9 cellular contexts compared by ENCODE assay signal in genomic region chr14:68948686-68949085, GRCh38. TPM values are rescaled to one million over a fixed set of nuclear protein-coding genes. Genes with fewer than 3 reads are reported as not detected.
DNase-seq lines count a peak whose midpoint lies in the region; TF ChIP-seq lines count a peak whose summit lies in the region.
"Had no signal": no experiment of that assay in that cellular context is flagged by ENCODE, and none has a peak within 500 bp of the region (broad histone marks: within the 10 kb centered on the region; RNA-seq: fewer than 3 reads in every experiment).

No MANE protein-coding gene starts in this region.

- CTCF ChIA-PET in activated CD4-positive, alpha-beta T cell treated with anti-CD3 and anti-CD28 coated beads, Interleukin-2, amount 10 ng/mL, durations not matched to agents 7 days and 5 days (lab: Charles Lee), result interaction anchor here (1.9 kb wide), 1 partner anchor 9 kb away, joined by 7 read pairs; no protein-coding TSS in a partner anchor

- DNase-seq in activated CD4-positive, alpha-beta T cell treated with anti-CD3 and anti-CD28 coated beads, Interleukin-2, amount 10 ng/mL, durations not matched to agents 7 days and 5 days, result no peak
- no peak for DNase-seq in activated CD4-positive, alpha-beta T cell treated with anti-CD3 and anti-CD28 coated beads, Interleukin-2, amount 50 U/mL, for 1 hour
- DNase-seq in breast epithelium (ENCODE audit: low spot score in 2 of 2), result no peak
- peak in 1 of 2 donors; percentile 85 for DNase-seq in tibial artery
- no peak for DNase-seq in iPS-NIHi7 (ENCODE audit: extremely low spot score)
- no peak for DNase-seq in ovary
- DNase-seq in SK-N-DZ (ENCODE audit: low spot score), result no peak
- DNase-seq: GF-D8 had no signal

- no peaks in the 10 kb centered on the region for H3K9me3 Mint-ChIP-seq in activated CD4-positive, alpha-beta T cell treated with anti-CD3 and anti-CD28 coated beads, Interleukin-2, amount 10 ng/mL, durations not matched to agents 7 days and 5 days

- no peak for TF ChIP-seq POLR2A in breast epithelium (IDR thresholded peaks at IDR 0.05)
- TF ChIP-seq POLR2A in ovary (IDR thresholded peaks at IDR 0.05), result no peak

- no peaks in the 10 kb centered on the region for H3K36me3 Mint-ChIP-seq in activated CD4-positive, alpha-beta T cell treated with anti-CD3 and anti-CD28 coated beads, Interleukin-2, amount 10 ng/mL, durations not matched to agents 7 days and 5 days (ENCODE audit: low read depth)

- peaks cover 37% of the 10 kb centered on the region for H3K4me1 Mint-ChIP-seq in activated CD4-positive, alpha-beta T cell treated with anti-CD3 and anti-CD28 coated beads, Interleukin-2, amount 10 ng/mL, durations not matched to agents 7 days and 5 days

- H3K4me1 ChIP-seq in breast epithelium (peaks cover 47 to 79% of the 10 kb centered on the region in 2 donors), mesodermal cell (ENCODE audit: control insufficient read depth, insufficient read depth, low read length, poor library complexity, severe bottlenecking) (peaks cover 89% of the 10 kb centered on the region), tibial artery (peaks cover 23 to 100% (median 96%) of the 10 kb centered on the region in 4 donors), ovary (ENCODE audit: insufficient read depth) (peaks cover 39% of the 10 kb centered on the region)

- intact Hi-C loops in breast epithelium (cut with DNase I; ENCODE audit: low total_unique reads), result no loop called here
- intact Hi-C loops in tibial artery (cut with DNase I; ENCODE audit: low total_unique reads), result loop anchor here (2.0 kb wide), 1 partner anchor 94 kb away; no protein-coding TSS in a partner anchor
- intact Hi-C loops in ovary (cut with DNase I), result no loop called here

- 79 to 84% methylated on average over 5 of the region's 5 CpGs for WGBS in mesodermal cell (ENCODE audit: insufficient coverage in 2 of 2), 2 experiments
- 22 to 34% (median 33%) methylated on average over 5 of the region's 5 CpGs for WGBS in ovary, 3 donors

- H3K27me3 Mint-ChIP-seq in activated CD4-positive, alpha-beta T cell treated with anti-CD3 and anti-CD28 coated beads, Interleukin-2, amount 10 ng/mL, durations not matched to agents 7 days and 5 days, result no peaks in the 10 kb centered on the region

- H3K9me3 ChIP-seq in breast epithelium, result no peaks in the 10 kb centered on the region
- H3K9me3 ChIP-seq in mesodermal cell (ENCODE audit: control insufficient read depth, low read length), result no peaks in the 10 kb centered on the region
- H3K9me3 ChIP-seq in tibial artery, result no peaks in the 10 kb centered on the region
- no peaks in the 10 kb centered on the region for H3K9me3 ChIP-seq in ovary

- no peaks in the 10 kb centered on the region for H3K36me3 ChIP-seq in breast epithelium
- H3K36me3 ChIP-seq in mesodermal cell (ENCODE audit: control insufficient read depth, insufficient read depth, low read length), result peaks cover 60% of the 10 kb centered on the region
- H3K36me3 ChIP-seq in tibial artery, result peaks cover 0 to 4% (median 0%) of the 10 kb centered on the region in 3 donors
- H3K36me3 ChIP-seq in ovary, result no peaks in the 10 kb centered on the region

- no peak overlapping the region for H3K4me3 Mint-ChIP-seq in activated CD4-positive, alpha-beta T cell treated with anti-CD3 and anti-CD28 coated beads, Interleukin-2, amount 10 ng/mL, durations not matched to agents 7 days and 5 days

- H3K27ac ChIP-seq in breast epithelium, result peak overlapping the region; percentile 83 to 94
- H3K27ac ChIP-seq in mesodermal cell (ENCODE audit: low read depth, low read length, severe bottlenecking), result peak overlapping the region; percentile 52
- peak overlapping the region; percentile 97 to 100 for H3K27ac ChIP-seq in tibial artery
- peak overlapping the region in 1 of 2 donors; percentile 30 for H3K27ac ChIP-seq in ovary

- H3K4me3 ChIP-seq in breast epithelium, result peak overlapping the region in 1 of 3 donors; percentile 44
- no peak overlapping the region for H3K4me3 ChIP-seq in mesodermal cell (ENCODE audit: extremely low read depth, insufficient read depth, low read length, poor library complexity, severe bottlenecking)
- peak overlapping the region; percentile 1 to 36 for H3K4me3 ChIP-seq in tibial artery
- H3K4me3 ChIP-seq in ovary, result no peak overlapping the region

- TF ChIP-seq CTCF in breast epithelium (IDR thresholded peaks at IDR 0.05), result no peak
- no peak for TF ChIP-seq CTCF in tibial artery (IDR thresholded peaks at IDR 0.05)
- TF ChIP-seq CTCF in ovary (IDR thresholded peaks at IDR 0.05), result no peak

- TF ChIP-seq EP300 in ovary (IDR thresholded peaks at IDR 0.05), result no peak

- H3K27me3 ChIP-seq in breast epithelium (no peaks in the 10 kb centered on the region), tibial artery (no peaks in the 10 kb centered on the region), ovary (no peaks in the 10 kb centered on the region)

- peak overlapping the region; percentile 33 for H3K27ac Mint-ChIP-seq in activated CD4-positive, alpha-beta T cell treated with anti-CD3 and anti-CD28 coated beads, Interleukin-2, amount 10 ng/mL, durations not matched to agents 7 days and 5 days

- POLR2A ChIA-PET in activated CD4-positive, alpha-beta T cell treated with anti-CD3 and anti-CD28 coated beads, Interleukin-2, amount 10 ng/mL, durations not matched to agents 7 days and 5 days (lab: Charles Lee), result interaction anchor here (0.6 kb wide), 2 partner anchors 20 to 263 kb away, joined by 5 to 10 read pairs; no protein-coding TSS in a partner anchor

RNA-seq across cellular contexts. Expression of gene ACTN1, which starts 30.4 kb away (rescaled TPM):
- total RNA-seq in activated CD4-positive, alpha-beta T cell treated with anti-CD3 and anti-CD28 coated beads, Interleukin-2, amount 10 ng/mL, durations not matched to agents 7 days and 5 days, result 10 to 100 TPM; 31.9 to 35.1 TPM
- total RNA-seq in breast epithelium, result 100 to 1,000 TPM in 2 of 3 donors, 10 to 100 TPM in 1; 75.0 to 295 (median 290) TPM
- polyA plus RNA-seq in mesodermal cell (2013, experiment 1 of 2), result 357 TPM
- 310 TPM for polyA plus RNA-seq in mesodermal cell (2013, experiment 2 of 2)
- 100 to 1,000 TPM in 5 of 7 donors, 10 to 100 TPM in 2; 39.0 to 203 (median 138) TPM for total RNA-seq in ovary
- 100 to 1,000 TPM in 1 of 2 donors, 10 to 100 TPM in 1; 60.3 to 178 TPM for polyA plus RNA-seq in ovary
- 31.1 and 44.7 TPM in 2 replicates for polyA plus RNA-seq in SK-N-DZ (2014; cell fraction: cytosol; rRNA removed)
- polyA plus RNA-seq in SK-N-DZ (2014; cell fraction: nucleus; rRNA removed), result 18.8 and 35.8 TPM in 2 replicates

Comparison
In these comparisons a context has a peak if more than half of its experiments do, and no peak if none do; other contexts are left out.
1. H3K4me3 ChIP-seq: peak in tibial artery (2 of 2); none in mesodermal cell (single experiment) and ovary (single experiment).